20 cellular contexts compared by ENCODE assay signal in genomic region chr2:23526114-23526513, GRCh38.
DNase-seq lines count a peak whose midpoint lies in the region; ATAC-seq and TF ChIP-seq lines count a peak whose summit lies in the region.
"Had no signal": no experiment of that assay in that cellular context is flagged by ENCODE, and none has a peak within 500 bp of the region (broad histone marks: within the 10 kb centered on the region; RNA-seq: fewer than 3 reads in every experiment).

No MANE protein-coding gene starts in this region.

- no peak overlapping the region for H3K27ac Mint-ChIP-seq in activated CD8-positive, alpha-beta T cell treated with anti-CD3 and anti-CD28 coated beads for 36 hours
- H3K27ac Mint-ChIP-seq in activated CD8-positive, alpha-beta T cell treated with anti-CD3 and anti-CD28 coated beads, Interleukin-2, amount 10 ng/mL, durations not matched to agents 7 days and 5 days = no peak overlapping the region
- no peak overlapping the region for H3K27ac Mint-ChIP-seq in activated naive CD4-positive, alpha-beta T cell treated with anti-CD3 and anti-CD28 coated beads for 36 hours
- peak overlapping the region in 2 of 3 experiments; percentile 6 to 41 for H3K27ac Mint-ChIP-seq in nephron
- H3K27ac Mint-ChIP-seq: T-helper 1 cell treated with Interleukin-12 subunit alpha and Interleukin-12 subunit beta and Interleukin-4 antibody, amounts not matched to agents 30 μg/mL and 1 μg/mL, for 36 hours; type B pancreatic cell; WTC11 had no signal

- peaks cover 5% of the 10 kb centered on the region for H3K27me3 Mint-ChIP-seq in activated CD8-positive, alpha-beta T cell treated with anti-CD3 and anti-CD28 coated beads for 36 hours
- peaks cover 4% of the 10 kb centered on the region for H3K27me3 Mint-ChIP-seq in activated CD8-positive, alpha-beta T cell treated with anti-CD3 and anti-CD28 coated beads, Interleukin-2, amount 10 ng/mL, durations not matched to agents 7 days and 5 days (ENCODE audit: low read depth)
- no peaks in the 10 kb centered on the region for H3K27me3 Mint-ChIP-seq in activated naive CD4-positive, alpha-beta T cell treated with anti-CD3 and anti-CD28 coated beads for 36 hours (ENCODE audit: low read depth)
- peaks cover 13% of the 10 kb centered on the region for H3K27me3 Mint-ChIP-seq in nephron (ENCODE audit: low read depth)
- H3K27me3 Mint-ChIP-seq: type B pancreatic cell had no signal

- POLR2A ChIA-PET in activated CD8-positive, alpha-beta T cell treated with anti-CD3 and anti-CD28 coated beads for 36 hours (lab: Charles Lee) = no interaction called here
- POLR2A ChIA-PET in activated CD8-positive, alpha-beta T cell treated with anti-CD3 and anti-CD28 coated beads, Interleukin-2, amount 10 ng/mL, durations not matched to agents 7 days and 5 days (lab: Charles Lee) = no interaction called here

- peak; percentile 83 for ATAC-seq in activated CD8-positive, alpha-beta T cell treated with anti-CD3 and anti-CD28 coated beads for 36 hours
- ATAC-seq in activated CD8-positive, alpha-beta T cell treated with anti-CD3 and anti-CD28 coated beads, Interleukin-2, amount 10 ng/mL, durations not matched to agents 7 days and 5 days = no peak
- ATAC-seq in stimulated activated naive CD8-positive, alpha-beta T cell treated with anti-CD3 and anti-CD28 coated beads, Interleukin-15, Interleukin-2, amounts not matched to agents 100 U/mL and 50 U/mL, for 24 hours = peak; percentile 50
- no peak for ATAC-seq in GM19351 (IDR thresholded peaks at IDR 0.05; ENCODE audit: unreplicated experiment)
- no peak for ATAC-seq in GM21723 (IDR thresholded peaks at IDR 0.05; ENCODE audit: unreplicated experiment)
- ATAC-seq: left ventricle myocardium superior, mucosa of descending colon, WTC11 had no signal

- peak; percentile 72 for DNase-seq in activated CD8-positive, alpha-beta T cell treated with anti-CD3 and anti-CD28 coated beads for 36 hours
- DNase-seq in activated CD8-positive, alpha-beta T cell treated with anti-CD3 and anti-CD28 coated beads, Interleukin-2, amount 10 ng/mL, durations not matched to agents 7 days and 5 days = no peak
- peak; percentile 70 for DNase-seq in activated naive CD4-positive, alpha-beta T cell treated with anti-CD3 and anti-CD28 coated beads for 36 hours
- DNase-seq in stimulated activated naive CD8-positive, alpha-beta T cell treated with anti-CD3 and anti-CD28 coated beads, Interleukin-15, Interleukin-2, amounts not matched to agents 100 U/mL and 50 U/mL, for 24 hours = peak; percentile 53
- DNase-seq in iPS-NIHi11 (ENCODE audit: low spot score) = no peak
- DNase-seq: central memory CD4-positive, alpha-beta T cell; esophagus squamous epithelium; GDM1; left ventricle myocardium superior; mucosa of descending colon; NCI-H2171; NCI-H69; occipital lobe; SHP77 treated with DMSO at 0.1 percent for 48 hours had no signal

- CTCF ChIA-PET in activated CD8-positive, alpha-beta T cell treated with anti-CD3 and anti-CD28 coated beads for 36 hours (lab: Charles Lee) = no interaction called here
- CTCF ChIA-PET in activated CD8-positive, alpha-beta T cell treated with anti-CD3 and anti-CD28 coated beads, Interleukin-2, amount 10 ng/mL, durations not matched to agents 7 days and 5 days (lab: Charles Lee) = no interaction called here
- CTCF ChIA-PET in activated naive CD4-positive, alpha-beta T cell treated with anti-CD3 and anti-CD28 coated beads for 36 hours (lab: Charles Lee) = interaction anchor here (0.7 to 1.1 kb wide), 2 partner anchors 146 to 342 kb away, joined by 3 to 4 read pairs; no protein-coding TSS in a partner anchor

- peaks cover 8% of the 10 kb centered on the region for H3K4me1 Mint-ChIP-seq in activated CD8-positive, alpha-beta T cell treated with anti-CD3 and anti-CD28 coated beads for 36 hours (ENCODE audit: low read depth)
- H3K4me1 Mint-ChIP-seq in activated CD8-positive, alpha-beta T cell treated with anti-CD3 and anti-CD28 coated beads, Interleukin-2, amount 10 ng/mL, durations not matched to agents 7 days and 5 days (ENCODE audit: low read depth) = peaks cover 12% of the 10 kb centered on the region
- H3K4me1 Mint-ChIP-seq in activated naive CD4-positive, alpha-beta T cell treated with anti-CD3 and anti-CD28 coated beads for 36 hours (ENCODE audit: low read depth) = peaks cover 14% of the 10 kb centered on the region
- peaks cover 53% of the 10 kb centered on the region for H3K4me1 Mint-ChIP-seq in nephron

- intact Hi-C loops in activated CD8-positive, alpha-beta T cell treated with anti-CD3 and anti-CD28 coated beads for 36 hours (cut with micrococcal nuclease) = no loop called here
- intact Hi-C loops in activated naive CD4-positive, alpha-beta T cell treated with anti-CD3 and anti-CD28 coated beads for 36 hours (cut with micrococcal nuclease) = no loop called here

- TF ChIP-seq CTCF in activated CD8-positive, alpha-beta T cell treated with anti-CD3 and anti-CD28 coated beads for 36 hours (IDR thresholded peaks at IDR 0.05) = no peak
- TF ChIP-seq CTCF in nephron (IDR thresholded peaks at IDR 0.05; ENCODE audit: unreplicated experiment in 3 of 3) = no peak

- no peaks in the 10 kb centered on the region for H3K36me3 Mint-ChIP-seq in activated CD8-positive, alpha-beta T cell treated with anti-CD3 and anti-CD28 coated beads for 36 hours (ENCODE audit: low read depth)
- no peaks in the 10 kb centered on the region for H3K36me3 Mint-ChIP-seq in activated CD8-positive, alpha-beta T cell treated with anti-CD3 and anti-CD28 coated beads, Interleukin-2, amount 10 ng/mL, durations not matched to agents 7 days and 5 days (ENCODE audit: low read depth)
- no peaks in the 10 kb centered on the region for H3K36me3 Mint-ChIP-seq in activated naive CD4-positive, alpha-beta T cell treated with anti-CD3 and anti-CD28 coated beads for 36 hours (ENCODE audit: low read depth)
- no peaks in the 10 kb centered on the region for H3K36me3 Mint-ChIP-seq in nephron (ENCODE audit: low read depth)
- H3K36me3 Mint-ChIP-seq: WTC11 had no signal

- no peaks in the 10 kb centered on the region for H3K9me3 Mint-ChIP-seq in activated CD8-positive, alpha-beta T cell treated with anti-CD3 and anti-CD28 coated beads for 36 hours
- no peaks in the 10 kb centered on the region for H3K9me3 Mint-ChIP-seq in activated CD8-positive, alpha-beta T cell treated with anti-CD3 and anti-CD28 coated beads, Interleukin-2, amount 10 ng/mL, durations not matched to agents 7 days and 5 days (ENCODE audit: insufficient read depth)
- H3K9me3 Mint-ChIP-seq in activated naive CD4-positive, alpha-beta T cell treated with anti-CD3 and anti-CD28 coated beads for 36 hours = no peaks in the 10 kb centered on the region
- no peaks in the 10 kb centered on the region for H3K9me3 Mint-ChIP-seq in nephron
- H3K9me3 Mint-ChIP-seq: T-helper 1 cell treated with Interleukin-12 subunit alpha and Interleukin-12 subunit beta and Interleukin-4 antibody, amounts not matched to agents 30 μg/mL and 1 μg/mL, for 36 hours; type B pancreatic cell; WTC11 had no signal

- H3K4me3 Mint-ChIP-seq in activated CD8-positive, alpha-beta T cell treated with anti-CD3 and anti-CD28 coated beads for 36 hours = no peak overlapping the region
- no peak overlapping the region for H3K4me3 Mint-ChIP-seq in activated CD8-positive, alpha-beta T cell treated with anti-CD3 and anti-CD28 coated beads, Interleukin-2, amount 10 ng/mL, durations not matched to agents 7 days and 5 days
- H3K4me3 Mint-ChIP-seq in activated naive CD4-positive, alpha-beta T cell treated with anti-CD3 and anti-CD28 coated beads for 36 hours = no peak overlapping the region
- H3K4me3 Mint-ChIP-seq in nephron = no peak overlapping the region
- H3K4me3 Mint-ChIP-seq: T-helper 1 cell treated with Interleukin-12 subunit alpha and Interleukin-12 subunit beta and Interleukin-4 antibody, amounts not matched to agents 30 μg/mL and 1 μg/mL, for 36 hours; type B pancreatic cell; WTC11 had no signal

Comparison
In these comparisons a context has a peak if more than half of its experiments do, and no peak if none do; other contexts are left out.
1. ATAC-seq: peak in activated CD8-positive, alpha-beta T cell treated with anti-CD3 and anti-CD28 coated beads for 36 hours (single experiment) and stimulated activated naive CD8-positive, alpha-beta T cell treated with anti-CD3 and anti-CD28 coated beads, Interleukin-15, Interleukin-2, amounts not matched to agents 100 U/mL and 50 U/mL, for 24 hours (single experiment); none in activated CD8-positive, alpha-beta T cell treated with anti-CD3 and anti-CD28 coated beads, Interleukin-2, amount 10 ng/mL, durations not matched to agents 7 days and 5 days (single experiment), GM19351 (single experiment) and GM21723 (single experiment).
2. DNase-seq: peak in activated CD8-positive, alpha-beta T cell treated with anti-CD3 and anti-CD28 coated beads for 36 hours (single experiment), activated naive CD4-positive, alpha-beta T cell treated with anti-CD3 and anti-CD28 coated beads for 36 hours (single experiment) and stimulated activated naive CD8-positive, alpha-beta T cell treated with anti-CD3 and anti-CD28 coated beads, Interleukin-15, Interleukin-2, amounts not matched to agents 100 U/mL and 50 U/mL, for 24 hours (single experiment); none in activated CD8-positive, alpha-beta T cell treated with anti-CD3 and anti-CD28 coated beads, Interleukin-2, amount 10 ng/mL, durations not matched to agents 7 days and 5 days (single experiment) and iPS-NIHi11 (single experiment).
3. H3K27ac Mint-ChIP-seq: peak in nephron (2 of 3); none in activated CD8-positive, alpha-beta T cell treated with anti-CD3 and anti-CD28 coated beads for 36 hours (single experiment), activated CD8-positive, alpha-beta T cell treated with anti-CD3 and anti-CD28 coated beads, Interleukin-2, amount 10 ng/mL, durations not matched to agents 7 days and 5 days (single experiment) and activated naive CD4-positive, alpha-beta T cell treated with anti-CD3 and anti-CD28 coated beads for 36 hours (single experiment).